In genomic region chr15:68315035-68315434, GRCh38 we compare ENCODE assay signal across 16 cellular contexts.
"Had no signal": no experiment of that assay in that cellular context is flagged by ENCODE, and none has a peak within 500 bp of the region (broad histone marks: within the 10 kb centered on the region; RNA-seq: fewer than 3 reads in every experiment).

No MANE protein-coding gene starts in this region.

- H3K27ac Mint-ChIP-seq: activated naive CD4-positive, alpha-beta T cell treated with anti-CD3 and anti-CD28 coated beads, Interleukin-2, amount 10 ng/mL, durations not matched to agents 7 days and 5 days; activated T-cell treated with anti-CD3 and anti-CD28 coated beads, Interleukin-2, amount 50 U/mL, for 72 hours; WTC11 had no signal

- H3K4me1 Mint-ChIP-seq: activated naive CD4-positive, alpha-beta T cell treated with anti-CD3 and anti-CD28 coated beads, Interleukin-2, amount 10 ng/mL, durations not matched to agents 7 days and 5 days had no signal

- H3K27me3 ChIP-seq: body of pancreas, dorsolateral prefrontal cortex, ovary, spleen, thyroid gland had no signal

- H3K9me3 ChIP-seq: body of pancreas, gastroesophageal sphincter, mucosa of descending colon, ovary, prostate gland, spleen, thyroid gland had no signal

- H3K36me3 Mint-ChIP-seq: activated naive CD4-positive, alpha-beta T cell treated with anti-CD3 and anti-CD28 coated beads, Interleukin-2, amount 10 ng/mL, durations not matched to agents 7 days and 5 days; WTC11 had no signal

- H3K4me3 Mint-ChIP-seq: activated naive CD4-positive, alpha-beta T cell treated with anti-CD3 and anti-CD28 coated beads, Interleukin-2, amount 10 ng/mL, durations not matched to agents 7 days and 5 days; activated T-cell treated with anti-CD3 and anti-CD28 coated beads, Interleukin-2, amount 50 U/mL, for 72 hours had no signal

- H3K4me1 ChIP-seq: prostate gland, thyroid gland had no signal

- H3K36me3 ChIP-seq: gastroesophageal sphincter, ovary, prostate gland, spleen, thyroid gland had no signal

- DNase-seq: activated CD4-positive, alpha-beta T cell treated with anti-CD3 and anti-CD28 coated beads, Interleukin-2, amount 50 U/mL, for 48 hours; activated T-cell treated with anti-CD3 and anti-CD28 coated beads, Interleukin-2, amount 50 U/mL, for 72 hours; left colon; mucosa of descending colon; stimulated activated CD4-positive, alpha-beta T cell treated with anti-CD3 and anti-CD28 coated beads, Interleukin-4, amount 100 ng/mL, for 4 hours; stimulated activated naive CD8-positive, alpha-beta T cell treated with anti-CD3 and anti-CD28 coated beads, Interleukin-15, Interleukin-2, amounts not matched to agents 100 U/mL and 50 U/mL, for 24 hours; T-helper 9 cell had no signal

- H3K9me3 Mint-ChIP-seq: activated naive CD4-positive, alpha-beta T cell treated with anti-CD3 and anti-CD28 coated beads, Interleukin-2, amount 10 ng/mL, durations not matched to agents 7 days and 5 days; activated T-cell treated with anti-CD3 and anti-CD28 coated beads, Interleukin-2, amount 50 U/mL, for 72 hours; WTC11 had no signal

- H3K4me3 ChIP-seq: body of pancreas, dorsolateral prefrontal cortex, gastroesophageal sphincter, mucosa of descending colon, ovary, prostate gland, spleen, thyroid gland had no signal

- ATAC-seq: activated T-cell treated with anti-CD3 and anti-CD28 coated beads, Interleukin-2, amount 50 U/mL, for 72 hours; body of pancreas; gastroesophageal sphincter; left colon; mucosa of descending colon; stimulated activated naive CD8-positive, alpha-beta T cell treated with anti-CD3 and anti-CD28 coated beads, Interleukin-15, Interleukin-2, amounts not matched to agents 100 U/mL and 50 U/mL, for 24 hours had no signal

- H3K27ac ChIP-seq: body of pancreas, gastroesophageal sphincter, ovary, prostate gland, spleen, thyroid gland had no signal
